In genomic region chr6:128071212-128071611, GRCh38 we compare ENCODE assay signal across 19 cellular contexts.
DNase-seq lines count a peak whose midpoint lies in the region; ATAC-seq and TF ChIP-seq lines count a peak whose summit lies in the region.
"Had no signal": no experiment of that assay in that cellular context is flagged by ENCODE, and none has a peak within 500 bp of the region (broad histone marks: within the 10 kb centered on the region; RNA-seq: fewer than 3 reads in every experiment).

No MANE protein-coding gene starts in this region.

- H3K27ac Mint-ChIP-seq in immature natural killer cell: no peak overlapping the region
- H3K27ac Mint-ChIP-seq: activated CD4-positive, alpha-beta T cell treated with anti-CD3 and anti-CD28 coated beads, Interleukin-2, amount 10 ng/mL, durations not matched to agents 24 days and 14 days; activated naive CD8-positive, alpha-beta T cell treated with anti-CD3 and anti-CD28 coated beads, Interleukin-2, amount 10 ng/mL, durations not matched to agents 7 days and 5 days; type B pancreatic cell had no signal

- ATAC-seq in GM18517 (IDR thresholded peaks at IDR 0.05; ENCODE audit: unreplicated experiment): peak; percentile 87
- ATAC-seq in GM21381 (IDR thresholded peaks at IDR 0.05; ENCODE audit: unreplicated experiment): peak; percentile 75
- ATAC-seq in HG02885 (IDR thresholded peaks at IDR 0.05; ENCODE audit: poor library complexity, unreplicated experiment): peak; percentile 55
- ATAC-seq in HG03521 (IDR thresholded peaks at IDR 0.05; ENCODE audit: unreplicated experiment): peak; percentile 80
- ATAC-seq: left cardiac atrium, pancreas had no signal

- H3K27me3 Mint-ChIP-seq in immature natural killer cell (ENCODE audit: low read depth in 3 of 3): peaks cover 0 to 4% (median 0%) of the 10 kb centered on the region in 3 donors
- H3K27me3 Mint-ChIP-seq: activated CD4-positive, alpha-beta T cell treated with anti-CD3 and anti-CD28 coated beads, Interleukin-2, amount 10 ng/mL, durations not matched to agents 24 days and 14 days; activated naive CD8-positive, alpha-beta T cell treated with anti-CD3 and anti-CD28 coated beads, Interleukin-2, amount 10 ng/mL, durations not matched to agents 7 days and 5 days; type B pancreatic cell had no signal

- H3K4me3 Mint-ChIP-seq in immature natural killer cell: no peak overlapping the region
- H3K4me3 Mint-ChIP-seq: activated CD4-positive, alpha-beta T cell treated with anti-CD3 and anti-CD28 coated beads, Interleukin-2, amount 10 ng/mL, durations not matched to agents 24 days and 14 days; activated naive CD8-positive, alpha-beta T cell treated with anti-CD3 and anti-CD28 coated beads, Interleukin-2, amount 10 ng/mL, durations not matched to agents 7 days and 5 days; type B pancreatic cell had no signal

- CTCF ChIA-PET in GM10248 (lab: Yijun Ruan, JAX): no interaction called here

- TF ChIP-seq CTCF in GM10248 (IDR thresholded peaks at IDR 0.05; ENCODE audit: control extremely low read depth, extremely low read depth, low read depth, missing control alignments): no peak

- POLR2A ChIA-PET in GM10248 (lab: Yijun Ruan, JAX): no interaction called here

- no peaks in the 10 kb centered on the region for H3K4me1 Mint-ChIP-seq in immature natural killer cell
- H3K4me1 Mint-ChIP-seq: activated CD4-positive, alpha-beta T cell treated with anti-CD3 and anti-CD28 coated beads, Interleukin-2, amount 10 ng/mL, durations not matched to agents 24 days and 14 days; activated naive CD8-positive, alpha-beta T cell treated with anti-CD3 and anti-CD28 coated beads, Interleukin-2, amount 10 ng/mL, durations not matched to agents 7 days and 5 days had no signal

- H3K9me3 Mint-ChIP-seq in immature natural killer cell: no peaks in the 10 kb centered on the region
- H3K9me3 Mint-ChIP-seq: type B pancreatic cell had no signal

- DNase-seq in immature natural killer cell: no peak
- no peak for DNase-seq in GM10248 (ENCODE audit: extremely low spot score)
- DNase-seq in hypothalamus (lab: John Stamatoyannopoulos, UW): no peak
- no peak for DNase-seq in cortex of kidney (lab: John Stamatoyannopoulos, UW)
- DNase-seq: activated CD4-positive, alpha-beta T cell treated with anti-CD3 and anti-CD28 coated beads, Interleukin-2, amount 10 ng/mL, durations not matched to agents 24 days and 14 days; activated naive CD8-positive, alpha-beta T cell treated with anti-CD3 and anti-CD28 coated beads, Interleukin-2, amount 10 ng/mL, durations not matched to agents 7 days and 5 days; activated T-cell treated with anti-CD3 and anti-CD28 coated beads, Interleukin-2, amount 50 U/mL, for 1 hour; left cardiac atrium; NCI-H2171; NK-92 treated with Interleukin-12 subunit alpha and Interleukin-12 subunit beta, amount 100 ng/mL, for 24 hours; pancreas; SHP77 treated with DMSO at 0.1 percent for 48 hours; stimulated activated naive CD4-positive, alpha-beta T cell; T1000 had no signal

- no peaks in the 10 kb centered on the region for H3K36me3 Mint-ChIP-seq in immature natural killer cell
